ENCODE assay signal across 9 cellular contexts in the genomic region with DNA sequence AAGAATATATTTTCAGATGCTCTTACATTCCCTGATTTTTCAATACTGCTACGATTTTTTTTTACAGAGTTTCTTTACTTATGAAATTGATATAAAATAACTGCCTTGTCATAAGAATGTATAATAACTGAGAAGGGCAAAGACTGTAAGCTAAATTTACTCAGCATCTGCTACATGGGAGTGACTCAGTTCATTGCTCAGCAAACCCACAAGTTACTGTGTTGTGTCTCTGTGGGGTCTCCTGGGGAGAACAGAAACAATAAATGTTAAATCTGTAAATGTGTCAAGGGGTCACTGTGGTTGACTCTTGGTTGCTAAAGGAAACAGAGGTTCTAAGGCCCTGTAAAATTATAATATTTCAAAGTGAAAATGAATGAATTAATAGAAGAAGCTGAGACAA.
A peak's percentile ranks its signal among the peaks of the same experiment; 100 is the strongest.
DNase-seq lines count a peak whose midpoint lies in the region; ATAC-seq, FAIRE-seq and TF ChIP-seq lines count a peak whose summit lies in the region.
"Had no signal": no experiment of that assay in that cellular context is flagged by ENCODE, and none has a peak within 500 bp of the region (broad histone marks: within the 10 kb centered on the region; RNA-seq: fewer than 3 reads in every experiment).

No MANE protein-coding gene starts in this region.

- DNase-seq in A172 (ENCODE audit: low spot score) (peak; percentile 74), astrocyte (ENCODE audit: low read depth) (peak; percentile 95), thyroid gland (no peak), kidney (no peak)
- DNase-seq in activated effector memory CD4-positive, alpha-beta T cell treated with Interleukin-2 at 50 U/mL for 16 hours: no peak

- intact Hi-C loops in thyroid gland (cut with DNase I): no loop called here
- intact Hi-C loops in kidney (cut with DNase I): no loop called here

- peak overlapping the region; percentile 4 for H3K4me3 ChIP-seq in astrocyte (ENCODE audit: insufficient read depth, low read depth, low read length)
- no peak overlapping the region for H3K4me3 ChIP-seq in thyroid gland (replicated peaks in 1 of 3)
- no peak overlapping the region for H3K4me3 ChIP-seq in kidney (ENCODE audit: low read length in 2 of 2)

- no peak overlapping the region for H2AFZ ChIP-seq in astrocyte (ENCODE audit: low read depth, low read length)

- peaks cover 10% of the 10 kb centered on the region for H3K4me1 ChIP-seq in astrocyte (ENCODE audit: insufficient read depth, low read length)
- H3K4me1 ChIP-seq in thyroid gland: peaks cover 0 to 6% of the 10 kb centered on the region in 2 donors
- no peaks in the 10 kb centered on the region for H3K4me1 ChIP-seq in kidney (ENCODE audit: control insufficient read depth in 1 of 2, insufficient read depth in 1 of 2, low read depth in 1 of 2, low read length in 2 of 2)

- H3K27ac ChIP-seq in astrocyte (ENCODE audit: low read depth, low read length) (peak overlapping the region; percentile 90), thyroid gland (no peak overlapping the region), kidney (ENCODE audit: low read depth in 2 of 2, low read length in 2 of 2) (no peak overlapping the region)

- H3K4me2 ChIP-seq in astrocyte (ENCODE audit: low read length): peak overlapping the region; percentile 74

- FAIRE-seq in astrocyte (lab: Jason Lieb, UNC): peak; percentile 73
- FAIRE-seq in kidney (lab: Jason Lieb, UNC): no peak

- peaks cover 33% of the 10 kb centered on the region for H3K27me3 ChIP-seq in astrocyte (ENCODE audit: insufficient read depth, low read length)
- no peaks in the 10 kb centered on the region for H3K27me3 ChIP-seq in thyroid gland

- H3K4me1 Mint-ChIP-seq in astrocyte (ENCODE audit: low read depth, unreplicated experiment): peaks cover 20% of the 10 kb centered on the region

- no peaks in the 10 kb centered on the region for H3K27me3 Mint-ChIP-seq in astrocyte (ENCODE audit: low read depth, unreplicated experiment)

- ATAC-seq in GM18909 (IDR thresholded peaks at IDR 0.05; ENCODE audit: poor library complexity, unreplicated experiment) (peak; percentile 97), HG03095 (IDR thresholded peaks at IDR 0.05; ENCODE audit: unreplicated experiment) (peak; percentile 67), esophagus mucosa (no peak)

- no peak for TF ChIP-seq POLR2A in thyroid gland (IDR thresholded peaks at IDR 0.05)

- H3K9ac ChIP-seq in astrocyte (ENCODE audit: low read length) (peak overlapping the region; percentile 70), kidney (ENCODE audit: low read length in 2 of 2) (no peak overlapping the region)

- WGBS in thyroid gland, 2 donors: 73 to 88% methylated on average over 1 of the region's 1 CpG

- no peaks in the 10 kb centered on the region for H3K9me3 ChIP-seq in astrocyte (ENCODE audit: insufficient read depth, low read depth, low read length)
- no peaks in the 10 kb centered on the region for H3K9me3 ChIP-seq in thyroid gland
- no peaks in the 10 kb centered on the region for H3K9me3 ChIP-seq in kidney (ENCODE audit: control insufficient read depth in 1 of 2, low read length in 2 of 2)

- no peaks in the 10 kb centered on the region for H4K20me1 ChIP-seq in astrocyte (ENCODE audit: insufficient read depth, low read length)

- TF ChIP-seq CTCF in astrocyte (IDR thresholded peaks at IDR 0.05; ENCODE audit: insufficient read depth, low read depth, low read length): no peak
- TF ChIP-seq CTCF in thyroid gland (IDR thresholded peaks at IDR 0.05): no peak
- no peak for TF ChIP-seq CTCF in kidney (IDR thresholded peaks at IDR 0.05; ENCODE audit: borderline replicate concordance, extremely low read depth, insufficient read depth)

- H3K79me2 ChIP-seq in astrocyte (ENCODE audit: insufficient read depth, low read length): no peaks in the 10 kb centered on the region

- no peak overlapping the region for H3K4me3 Mint-ChIP-seq in astrocyte (ENCODE audit: unreplicated experiment)

- no peaks in the 10 kb centered on the region for H3K36me3 Mint-ChIP-seq in astrocyte (ENCODE audit: low read depth, unreplicated experiment)

- no peaks in the 10 kb centered on the region for H3K9me3 Mint-ChIP-seq in astrocyte (ENCODE audit: unreplicated experiment)
- H3K9me3 Mint-ChIP-seq: immature natural killer cell had no signal

- H3K27ac Mint-ChIP-seq in astrocyte (ENCODE audit: unreplicated experiment): peak overlapping the region; percentile 77

- H3K36me3 ChIP-seq in astrocyte (ENCODE audit: insufficient read depth, low read length) (no peaks in the 10 kb centered on the region), thyroid gland (no peaks in the 10 kb centered on the region), kidney (ENCODE audit: control insufficient read depth in 1 of 2, insufficient read depth in 2 of 2, low read length in 2 of 2) (no peaks in the 10 kb centered on the region)

Comparison
In these comparisons a context has a peak if more than half of its experiments do, and no peak if none do; other contexts are left out.
1. DNase-seq: peak in A172 (single experiment) and astrocyte (single experiment); none in thyroid gland (0 of 2), kidney (single experiment) and activated effector memory CD4-positive, alpha-beta T cell treated with Interleukin-2 at 50 U/mL for 16 hours (single experiment).